26 cellular contexts compared by ENCODE assay signal in the genomic region with DNA sequence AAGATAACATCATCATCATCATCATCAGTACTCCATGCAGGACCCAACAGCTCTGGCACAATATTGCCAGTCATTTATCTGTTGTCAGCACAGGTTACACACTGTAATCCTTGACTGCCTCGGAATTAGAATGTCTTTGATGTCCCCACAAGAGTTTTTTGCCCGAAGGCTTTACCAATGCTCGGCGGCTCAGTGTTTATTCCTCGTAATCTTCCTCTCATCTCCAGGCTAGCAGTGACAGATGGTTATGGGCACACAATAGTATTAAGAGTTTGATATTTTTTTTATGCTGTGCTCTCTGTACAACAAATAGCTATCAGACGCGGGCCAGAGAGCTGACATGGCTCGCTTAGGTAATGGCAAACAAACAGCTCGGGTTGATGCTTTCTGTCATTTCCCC.
DNase-seq lines count a peak whose midpoint lies in the region; ATAC-seq and TF ChIP-seq lines count a peak whose summit lies in the region.
"Had no signal": no experiment of that assay in that cellular context is flagged by ENCODE, and none has a peak within 500 bp of the region (broad histone marks: within the 10 kb centered on the region; RNA-seq: fewer than 3 reads in every experiment).

No MANE protein-coding gene starts in this region.

- H3K36me3 ChIP-seq in endocrine pancreas (ENCODE audit: control insufficient read depth, insufficient read depth, low read length): no peaks in the 10 kb centered on the region
- H3K36me3 ChIP-seq: uterus had no signal

- no peaks in the 10 kb centered on the region for H3K4me1 ChIP-seq in endocrine pancreas (ENCODE audit: control insufficient read depth, insufficient read depth, low read length)
- H3K4me1 ChIP-seq: heart left ventricle, uterus had no signal

- no peaks in the 10 kb centered on the region for H3K36me3 Mint-ChIP-seq in type B pancreatic cell

- no peaks in the 10 kb centered on the region for H3K9me3 ChIP-seq in endocrine pancreas (ENCODE audit: control insufficient read depth, low read length)
- H3K9me3 ChIP-seq: heart left ventricle, uterus had no signal

- no peak overlapping the region for H3K27ac Mint-ChIP-seq in type B pancreatic cell
- H3K27ac Mint-ChIP-seq: activated B cell treated with CpG ODN at 0.5 μM for 24 hours; activated CD4-positive, alpha-beta memory T cell treated with anti-CD3 and anti-CD28 coated beads for 36 hours; CD8-positive, alpha-beta memory T cell; naive B cell; stimulated activated naive B cell treated with anti-CD40 and anti-IgM and Interleukin-4, amounts not matched to agents 10 μg/mL and 1 μg/mL and 100 μg/mL, for 72 hours had no signal

- no peaks in the 10 kb centered on the region for H3K9me3 Mint-ChIP-seq in type B pancreatic cell
- H3K9me3 Mint-ChIP-seq: activated B cell treated with CpG ODN at 0.5 μM for 24 hours; activated CD4-positive, alpha-beta memory T cell treated with anti-CD3 and anti-CD28 coated beads for 36 hours; CD8-positive, alpha-beta memory T cell; stimulated activated naive B cell treated with anti-CD40 and anti-IgM and Interleukin-4, amounts not matched to agents 10 μg/mL and 1 μg/mL and 100 μg/mL, for 72 hours had no signal

- H3K9ac ChIP-seq in endocrine pancreas (ENCODE audit: control insufficient read depth, insufficient read depth, low read length): no peak overlapping the region
- H3K9ac ChIP-seq: KMS-11 had no signal

- peak overlapping the region; percentile 13 for H3K4me3 Mint-ChIP-seq in type B pancreatic cell
- H3K4me3 Mint-ChIP-seq: activated B cell treated with CpG ODN at 0.5 μM for 24 hours; activated CD4-positive, alpha-beta memory T cell treated with anti-CD3 and anti-CD28 coated beads for 36 hours; CD8-positive, alpha-beta memory T cell; naive B cell; stimulated activated naive B cell treated with anti-CD40 and anti-IgM and Interleukin-4, amounts not matched to agents 10 μg/mL and 1 μg/mL and 100 μg/mL, for 72 hours had no signal

- no peaks in the 10 kb centered on the region for H3K27me3 ChIP-seq in endocrine pancreas (ENCODE audit: control insufficient read depth, insufficient read depth, low read length)
- H3K27me3 ChIP-seq: heart left ventricle, uterus had no signal

- peak overlapping the region; percentile 57 for H3K4me3 ChIP-seq in endocrine pancreas (ENCODE audit: control insufficient read depth, insufficient read depth, low read length)
- H3K4me3 ChIP-seq: GM12878, heart left ventricle, uterus had no signal

- ATAC-seq in HG03521 (IDR thresholded peaks at IDR 0.05; ENCODE audit: unreplicated experiment) (no peak), omental fat pad (ENCODE audit: low FRiP score) (no peak)
- ATAC-seq: GM12878; heart left ventricle; left colon; stimulated activated naive B cell treated with anti-CD40 and anti-IgM and Interleukin-4, amounts not matched to agents 10 μg/mL and 1 μg/mL and 100 μg/mL, for 72 hours had no signal

- TF ChIP-seq CTCF in type B pancreatic cell (conservative IDR thresholded peaks at IDR 0.05) (no peak), omental fat pad (IDR thresholded peaks at IDR 0.05) (no peak)

- DNase-seq in NCI-H510A treated with DMSO at 0.1 percent for 48 hours (lab: John Stamatoyannopoulos, UW) (peak; percentile 18), NCI-H510A (lab: John Stamatoyannopoulos, UW) (no peak), NCI-H69 (lab: John Stamatoyannopoulos, UW) (peak; percentile 59), type B pancreatic cell (ENCODE audit: extremely low spot score, unreplicated experiment) (no peak), omental fat pad (ENCODE audit: low spot score) (no peak), T1000 (lab: John Stamatoyannopoulos, UW) (no peak)
- DNase-seq: activated B cell treated with CpG ODN at 0.5 μM for 24 hours; activated CD4-positive, alpha-beta memory T cell treated with anti-CD3 and anti-CD28 coated beads for 36 hours; activated gamma-delta T cell; activated T-cell treated with anti-CD3 and anti-CD28 coated beads for 4 hours; AML-193; CD8-positive, alpha-beta memory T cell; DMS79 treated with DMSO at 0.1 percent for 48 hours; heart left ventricle; left colon; MV-4-11; naive B cell; NCI-H2029; NCI-H526; stimulated activated CD4-positive, alpha-beta T cell treated with anti-CD3 and anti-CD28 coated beads, Interleukin-4, amount 100 ng/mL, for 24 hours; stimulated activated naive B cell treated with anti-CD40 and anti-IgM and Interleukin-4, amounts not matched to agents 10 μg/mL and 1 μg/mL and 100 μg/mL, for 72 hours; uterus had no signal

- peaks cover 9% of the 10 kb centered on the region for H3K4me1 Mint-ChIP-seq in type B pancreatic cell (ENCODE audit: unreplicated experiment)
- H3K4me1 Mint-ChIP-seq: activated B cell treated with CpG ODN at 0.5 μM for 24 hours; CD8-positive, alpha-beta memory T cell; naive B cell; stimulated activated naive B cell treated with anti-CD40 and anti-IgM and Interleukin-4, amounts not matched to agents 10 μg/mL and 1 μg/mL and 100 μg/mL, for 72 hours had no signal

- peaks cover 8% of the 10 kb centered on the region for H3K27me3 Mint-ChIP-seq in type B pancreatic cell
- H3K27me3 Mint-ChIP-seq: activated B cell treated with CpG ODN at 0.5 μM for 24 hours; activated CD4-positive, alpha-beta memory T cell treated with anti-CD3 and anti-CD28 coated beads for 36 hours; CD8-positive, alpha-beta memory T cell; naive B cell; stimulated activated naive B cell treated with anti-CD40 and anti-IgM and Interleukin-4, amounts not matched to agents 10 μg/mL and 1 μg/mL and 100 μg/mL, for 72 hours had no signal

Comparison
In these comparisons a context has a peak if more than half of its experiments do, and no peak if none do; other contexts are left out.
1. DNase-seq: peak in NCI-H510A treated with DMSO at 0.1 percent for 48 hours (single experiment) and NCI-H69 (single experiment); none in NCI-H510A (single experiment), type B pancreatic cell (single experiment), omental fat pad (single experiment) and T1000 (single experiment).